Comparison of ENCODE assay signal across 8 cellular contexts in the genomic region with DNA sequence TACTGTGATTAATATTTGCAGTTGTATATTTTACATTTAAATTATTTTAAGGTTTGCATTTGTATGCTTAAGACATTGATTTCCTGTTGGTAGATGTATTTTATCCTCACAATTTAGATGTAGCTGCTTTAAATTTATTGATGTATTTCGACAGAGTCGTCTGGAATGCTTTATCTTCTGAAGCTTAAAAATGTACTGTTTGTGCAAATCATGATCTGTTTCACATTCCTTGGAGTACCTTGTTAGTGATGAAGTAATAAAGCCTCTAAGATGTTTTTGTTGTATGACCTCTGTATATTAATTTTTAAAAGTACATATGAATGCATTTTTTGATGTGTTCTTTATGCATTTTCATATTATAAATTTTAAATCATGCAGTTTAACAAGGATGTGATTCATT. TPM values are rescaled to one million over a fixed set of nuclear protein-coding genes. Genes with fewer than 3 reads are reported as not detected.
DNase-seq lines count a peak whose midpoint lies in the region; ATAC-seq and TF ChIP-seq lines count a peak whose summit lies in the region.

No MANE protein-coding gene starts in this region.

- peak overlapping the region; percentile 78 for H3K4me2 ChIP-seq in hepatocyte

- H3K27ac ChIP-seq in hepatocyte, result peak overlapping the region; percentile 99

- peaks cover 90% of the 10 kb centered on the region for H3K79me2 ChIP-seq in hepatocyte

- H3K4me3 ChIP-seq in hepatocyte, result peak overlapping the region; percentile 50

- H3K27me3 Mint-ChIP-seq in activated CD8-positive, alpha-beta T cell treated with anti-CD3 and anti-CD28 coated beads for 36 hours, result no peaks in the 10 kb centered on the region
- H3K27me3 Mint-ChIP-seq in stimulated activated naive B cell treated with anti-CD40 and anti-IgM and Interleukin-4, amounts not matched to agents 10 μg/mL and 1 μg/mL and 100 μg/mL, for 72 hours, result no peaks in the 10 kb centered on the region

- H3K4me1 Mint-ChIP-seq in activated CD8-positive, alpha-beta T cell treated with anti-CD3 and anti-CD28 coated beads for 36 hours (ENCODE audit: low read depth), result peaks cover 45% of the 10 kb centered on the region
- peaks cover 29 to 52% of the 10 kb centered on the region in 2 donors for H3K4me1 Mint-ChIP-seq in stimulated activated naive B cell treated with anti-CD40 and anti-IgM and Interleukin-4, amounts not matched to agents 10 μg/mL and 1 μg/mL and 100 μg/mL, for 72 hours

- intact Hi-C loops in activated CD8-positive, alpha-beta T cell treated with anti-CD3 and anti-CD28 coated beads for 36 hours (cut with micrococcal nuclease), result loop anchor here (5.0 kb wide), 1 partner anchor 70 kb away; no protein-coding TSS in a partner anchor

- no peaks in the 10 kb centered on the region for H3K9me3 ChIP-seq in hepatocyte (ENCODE audit: low read depth)

- H4K20me1 ChIP-seq in hepatocyte (ENCODE audit: insufficient read depth, poor library complexity, severe bottlenecking), result peaks cover 16% of the 10 kb centered on the region

- no peaks in the 10 kb centered on the region for H3K9me2 ChIP-seq in hepatocyte (replicated peaks; ENCODE audit: insufficient read depth)

- peak overlapping the region; percentile 99 for H3K27ac Mint-ChIP-seq in activated CD8-positive, alpha-beta T cell treated with anti-CD3 and anti-CD28 coated beads for 36 hours
- H3K27ac Mint-ChIP-seq in stimulated activated naive B cell treated with anti-CD40 and anti-IgM and Interleukin-4, amounts not matched to agents 10 μg/mL and 1 μg/mL and 100 μg/mL, for 72 hours, result peak overlapping the region; percentile 62

- no peak for TF ChIP-seq CTCF in activated CD8-positive, alpha-beta T cell treated with anti-CD3 and anti-CD28 coated beads for 36 hours (IDR thresholded peaks at IDR 0.05)
- no peak for TF ChIP-seq CTCF in hepatocyte (IDR thresholded peaks at IDR 0.05; ENCODE audit: poor library complexity)

- WGBS in hepatocyte (ENCODE audit: low lambda C conversion rate, missing lambda C conversion rate), result 2% methylated on average over 2 of the region's 2 CpGs

- peaks cover 84% of the 10 kb centered on the region for H3K36me3 Mint-ChIP-seq in activated CD8-positive, alpha-beta T cell treated with anti-CD3 and anti-CD28 coated beads for 36 hours (ENCODE audit: low read depth)
- peaks cover 50 to 63% of the 10 kb centered on the region in 2 donors for H3K36me3 Mint-ChIP-seq in stimulated activated naive B cell treated with anti-CD40 and anti-IgM and Interleukin-4, amounts not matched to agents 10 μg/mL and 1 μg/mL and 100 μg/mL, for 72 hours

- peak overlapping the region; percentile 99 for H3K4me3 Mint-ChIP-seq in activated CD8-positive, alpha-beta T cell treated with anti-CD3 and anti-CD28 coated beads for 36 hours
- H3K4me3 Mint-ChIP-seq in stimulated activated naive B cell treated with anti-CD40 and anti-IgM and Interleukin-4, amounts not matched to agents 10 μg/mL and 1 μg/mL and 100 μg/mL, for 72 hours, result peak overlapping the region; percentile 79 to 100

- peaks cover 21% of the 10 kb centered on the region for H3K4me1 ChIP-seq in hepatocyte (ENCODE audit: insufficient read depth)

- ATAC-seq in activated CD8-positive, alpha-beta T cell treated with anti-CD3 and anti-CD28 coated beads for 36 hours, result no peak
- no peak for ATAC-seq in stimulated activated naive B cell treated with anti-CD40 and anti-IgM and Interleukin-4, amounts not matched to agents 10 μg/mL and 1 μg/mL and 100 μg/mL, for 72 hours (replicated peaks)
- ATAC-seq in GM21526 (IDR thresholded peaks at IDR 0.05; ENCODE audit: low FRiP score, unreplicated experiment), result no peak

- H3K36me3 ChIP-seq in hepatocyte (replicated peaks; ENCODE audit: insufficient read depth, low read depth), result no peaks in the 10 kb centered on the region

- DNase-seq in NCI-H1417 (lab: John Stamatoyannopoulos, UW) (peak in 2 of 3 experiments; percentile 20 to 65), NCI-H1417 treated with DMSO at 0.1 percent for 48 hours (lab: John Stamatoyannopoulos, UW) (no peak), hepatocyte (ENCODE audit: low spot score) (no peak), NCI-H82 (lab: John Stamatoyannopoulos, UW) (no peak), ureter (ENCODE audit: low spot score) (no peak)
- no peak for DNase-seq in activated CD8-positive, alpha-beta T cell treated with anti-CD3 and anti-CD28 coated beads for 36 hours
- no peak for DNase-seq in stimulated activated naive B cell treated with anti-CD40 and anti-IgM and Interleukin-4, amounts not matched to agents 10 μg/mL and 1 μg/mL and 100 μg/mL, for 72 hours

- no peak overlapping the region for H2AFZ ChIP-seq in hepatocyte

- CTCF ChIA-PET in activated CD8-positive, alpha-beta T cell treated with anti-CD3 and anti-CD28 coated beads for 36 hours (lab: Charles Lee), result interaction anchor here (0.7 to 6.5 kb wide), 4 partner anchors 15 to 118 kb away, joined by 4 to 64 read pairs (median 18); no protein-coding TSS in a partner anchor

- POLR2A ChIA-PET in activated CD8-positive, alpha-beta T cell treated with anti-CD3 and anti-CD28 coated beads for 36 hours (lab: Charles Lee), result interaction anchor here (0.7 to 11.6 kb wide), 5 partner anchors 14 to 93 kb away, joined by 3 to 642 read pairs (median 122); no protein-coding TSS in a partner anchor

- H3K27me3 ChIP-seq in hepatocyte, result no peaks in the 10 kb centered on the region

- peaks cover 11% of the 10 kb centered on the region for H3K9me3 Mint-ChIP-seq in activated CD8-positive, alpha-beta T cell treated with anti-CD3 and anti-CD28 coated beads for 36 hours
- H3K9me3 Mint-ChIP-seq in stimulated activated naive B cell treated with anti-CD40 and anti-IgM and Interleukin-4, amounts not matched to agents 10 μg/mL and 1 μg/mL and 100 μg/mL, for 72 hours, result peaks cover 7 to 8% of the 10 kb centered on the region in 2 donors

RNA-seq across cellular contexts. Expression of a gene that starts 1.9 kb away (rescaled TPM):
- 100 to 1,000 TPM; 124 to 138 TPM for total RNA-seq in activated CD8-positive, alpha-beta T cell treated with anti-CD3 and anti-CD28 coated beads for 36 hours
- 101 and 133 TPM in 2 replicates for total RNA-seq in hepatocyte
- polyA plus RNA-seq in hepatocyte, result 49.3 and 68.3 TPM in 2 replicates
- total RNA-seq in ureter, result 193 TPM

Comparison
In these comparisons a context has a peak if more than half of its experiments do, and no peak if none do; other contexts are left out.
1. DNase-seq: peak in NCI-H1417 (2 of 3); none in NCI-H1417 treated with DMSO at 0.1 percent for 48 hours (single experiment), activated CD8-positive, alpha-beta T cell treated with anti-CD3 and anti-CD28 coated beads for 36 hours (single experiment), hepatocyte (single experiment), stimulated activated naive B cell treated with anti-CD40 and anti-IgM and Interleukin-4, amounts not matched to agents 10 μg/mL and 1 μg/mL and 100 μg/mL, for 72 hours (single experiment), NCI-H82 (single experiment) and ureter (single experiment).